Comparison of ENCODE assay signal across 8 cellular contexts in the genomic region with DNA sequence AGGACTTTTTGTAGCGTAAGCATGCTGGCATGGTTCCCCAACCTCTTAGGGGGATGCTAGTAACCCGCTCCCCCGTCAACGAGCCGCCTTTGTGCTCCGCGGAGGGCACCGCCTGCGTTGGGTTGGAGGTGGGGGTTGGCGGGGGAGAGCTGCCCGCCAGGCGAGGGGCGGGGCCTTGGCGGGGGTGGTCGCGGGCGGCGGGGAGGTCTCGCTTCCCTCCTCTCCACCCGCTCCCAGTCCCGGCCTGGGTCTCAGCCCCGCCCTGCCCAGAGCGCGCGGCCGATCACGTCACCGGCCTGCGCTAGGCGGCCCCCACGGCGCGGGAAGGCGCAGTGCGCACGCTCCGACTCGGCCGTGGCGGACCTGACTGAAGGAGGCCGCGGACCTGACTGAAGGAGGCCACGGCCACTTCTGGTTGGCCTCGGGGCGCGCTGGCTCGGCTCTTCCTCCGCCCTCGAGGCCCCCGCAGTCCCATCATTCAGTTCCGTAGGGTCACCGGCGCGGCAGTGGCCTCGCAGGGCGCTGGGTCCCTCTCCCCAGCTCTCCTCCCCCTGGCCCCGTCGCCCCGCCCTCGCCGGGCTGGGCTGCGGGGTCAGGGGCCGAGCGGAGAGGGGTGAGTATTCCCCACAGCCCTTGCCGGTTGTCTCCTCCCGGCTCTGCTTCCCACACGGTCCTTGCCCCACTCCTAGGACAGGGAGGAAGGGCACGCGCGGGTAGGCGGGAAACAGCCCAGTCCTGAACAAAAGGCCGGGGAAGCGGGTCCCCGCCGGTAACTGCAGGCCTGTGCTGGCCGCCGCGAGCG. TPM values are rescaled to one million over a fixed set of nuclear protein-coding genes. Genes with fewer than 3 reads are reported as not detected.
A peak's percentile ranks its signal among the peaks of the same experiment; 100 is the strongest.
DNase-seq lines count a peak whose midpoint lies in the region; ATAC-seq and TF ChIP-seq lines count a peak whose summit lies in the region.

A gene (plus strand): TSS at position 330 of the 802 bp plus-strand sequence. CDS start 15,548 bp downstream, outside the sequence.

- no peaks in the 10 kb centered on the region for H3K27me3 ChIP-seq in SU-DHL-6 (ENCODE audit: low read length)
- H3K27me3 ChIP-seq in adipocyte (replicated peaks; ENCODE audit: control insufficient read depth, insufficient read depth, low read length) = no peaks in the 10 kb centered on the region

- H3K9ac ChIP-seq in SU-DHL-6 (ENCODE audit: low read length) (peak within 1 kb of the TSS; percentile 80), adipocyte (ENCODE audit: low read length) (peak within 1 kb of the TSS; percentile 97)

- H4K20me1 ChIP-seq in SU-DHL-6 (ENCODE audit: low read depth, low read length) = no peaks in the 10 kb centered on the region

- ATAC-seq in HG02763 (IDR thresholded peaks at IDR 0.05; ENCODE audit: unreplicated experiment) = peak; percentile 98

- no peaks in the 10 kb centered on the region for H3K27me3 Mint-ChIP-seq in type B pancreatic cell

- intact Hi-C loops in cardiac septum (cut with DNase I) = loop anchor here (1.0 to 5.0 kb wide), 3 partner anchors 120 to 465 kb away; a partner anchor contains a TSS

- H3K36me3 Mint-ChIP-seq in type B pancreatic cell = no peaks in the 10 kb centered on the region

- H3K9me3 ChIP-seq in SU-DHL-6 (ENCODE audit: insufficient read depth, low read length) (no peaks in the 10 kb centered on the region), adipocyte (ENCODE audit: control insufficient read depth, low read length) (no peaks in the 10 kb centered on the region)

- TF ChIP-seq CTCF in GM12875 (IDR thresholded peaks at IDR 0.05; ENCODE audit: borderline replicate concordance, insufficient read depth, low read depth, low read length) (no peak), SU-DHL-6 (IDR thresholded peaks at IDR 0.05; ENCODE audit: insufficient read depth, low read length, poor library complexity, severe bottlenecking) (no peak), type B pancreatic cell (conservative IDR thresholded peaks at IDR 0.05) (no peak)

- H3K9me3 Mint-ChIP-seq in type B pancreatic cell = no peaks in the 10 kb centered on the region

- peak; percentile 92 to 95 (median 92) for DNase-seq in NCI-H1417 (lab: John Stamatoyannopoulos, UW)
- peak; percentile 98 for DNase-seq in adipocyte (ENCODE audit: low read depth)
- DNase-seq in cardiac septum (ENCODE audit: low spot score) = peak; percentile 97
- peak; percentile 95 for DNase-seq in pons (ENCODE audit: low spot score)
- DNase-seq in type B pancreatic cell (ENCODE audit: extremely low spot score, unreplicated experiment) = peak; percentile 97

- H2AFZ ChIP-seq in SU-DHL-6 (ENCODE audit: low read depth, low read length, severe bottlenecking) = peak within 1 kb of the TSS; percentile 92

- peak within 1 kb of the TSS; percentile 97 for H3K4me2 ChIP-seq in SU-DHL-6 (ENCODE audit: low read depth, low read length, poor library complexity, severe bottlenecking)

- H3K4me1 Mint-ChIP-seq in type B pancreatic cell (ENCODE audit: unreplicated experiment) = peaks cover 28% of the 10 kb centered on the region

- peak within 1 kb of the TSS; percentile 91 for H3K4me3 ChIP-seq in GM12875 (ENCODE audit: low read depth, low read length)
- peak within 1 kb of the TSS; percentile 68 for H3K4me3 ChIP-seq in SU-DHL-6 (ENCODE audit: insufficient read depth, low read length, poor library complexity, severe bottlenecking)
- H3K4me3 ChIP-seq in adipocyte (ENCODE audit: low read length) = peak within 1 kb of the TSS; percentile 98

- H3K36me3 ChIP-seq in SU-DHL-6 (ENCODE audit: low read length) (no peaks in the 10 kb centered on the region), adipocyte (ENCODE audit: control insufficient read depth, insufficient read depth, low read length, severe bottlenecking) (no peaks in the 10 kb centered on the region)

- peaks cover 11% of the 10 kb centered on the region; the same call in 1 of the 2 replicates for H3F3A ChIP-seq in SU-DHL-6 (ENCODE audit: insufficient read depth)

- no peaks in the 10 kb centered on the region for H3K9me2 ChIP-seq in SU-DHL-6 (replicated peaks; ENCODE audit: insufficient read depth, low read length)

- peak within 1 kb of the TSS; percentile 91 for H3K4me3 Mint-ChIP-seq in type B pancreatic cell

- peak within 1 kb of the TSS; percentile 59 for H3K27ac ChIP-seq in SU-DHL-6 (ENCODE audit: low read depth, low read length)

- peaks cover 11% of the 10 kb centered on the region for H3K4me1 ChIP-seq in adipocyte (ENCODE audit: control insufficient read depth, insufficient read depth, low read length)

- H3K79me2 ChIP-seq in SU-DHL-6 (ENCODE audit: insufficient read depth, low read length) = no peaks in the 10 kb centered on the region

- H3K27ac Mint-ChIP-seq in type B pancreatic cell = peak within 1 kb of the TSS; percentile 98

RNA-seq across cellular contexts. Expression of the gene that starts here (rescaled TPM):
- total RNA-seq in cardiac septum (7.1 TPM), type B pancreatic cell (ENCODE audit: low replicate concordance) (7.9 and 8.7 TPM in 2 replicates)

Comparison
In these comparisons a context has a peak if more than half of its experiments do, and no peak if none do; other contexts are left out.
1. Peak in every context shown above with its lines: DNase-seq, ATAC-seq, H3K4me3 ChIP-seq and H3K27ac ChIP-seq.